11 cellular contexts compared by ENCODE assay signal in genomic region chr2:231720971-231721640, GRCh38. TPM values are rescaled to one million over a fixed set of nuclear protein-coding genes. Genes with fewer than 3 reads are reported as not detected.
DNase-seq lines count a peak whose midpoint lies in the region; ATAC-seq, FAIRE-seq and TF ChIP-seq lines count a peak whose summit lies in the region.
"Had no signal": no experiment of that assay in that cellular context is flagged by ENCODE, and none has a peak within 500 bp of the region (broad histone marks: within the 10 kb centered on the region; RNA-seq: fewer than 3 reads in every experiment).

No MANE protein-coding gene starts in this region.

- H3K4me1 ChIP-seq in OCI-LY1 (ENCODE audit: insufficient read depth, low read length, severe bottlenecking) (peaks cover 25% of the 10 kb centered on the region), kidney (ENCODE audit: control insufficient read depth in 1 of 2, insufficient read depth in 1 of 2, low read depth in 1 of 2, low read length in 2 of 2) (no peaks in the 10 kb centered on the region), ovary (ENCODE audit: insufficient read depth) (no peaks in the 10 kb centered on the region)

- H3K4me3 ChIP-seq in OCI-LY1 (ENCODE audit: low read depth, low read length, poor library complexity, severe bottlenecking) = no peak overlapping the region
- H3K4me3 ChIP-seq in kidney (ENCODE audit: low read length in 2 of 2) = no peak overlapping the region
- no peak overlapping the region for H3K4me3 ChIP-seq in ovary

- H3K36me3 ChIP-seq in OCI-LY1 (ENCODE audit: insufficient read depth, low read length) (no peaks in the 10 kb centered on the region), kidney (ENCODE audit: control insufficient read depth in 1 of 2, insufficient read depth in 2 of 2, low read length in 2 of 2) (no peaks in the 10 kb centered on the region), ovary (no peaks in the 10 kb centered on the region)
- H3K36me3 ChIP-seq: WERI-Rb-1 had no signal

- TF ChIP-seq CTCF in GM10248 (IDR thresholded peaks at IDR 0.05; ENCODE audit: control extremely low read depth, extremely low read depth, low read depth, missing control alignments) = peak; percentile 1
- TF ChIP-seq CTCF in OCI-LY1 (IDR thresholded peaks at IDR 0.05; ENCODE audit: low read length) = peak; percentile 20; the same call in 1 of the 2 replicates
- no peak for TF ChIP-seq CTCF in kidney (IDR thresholded peaks at IDR 0.05; ENCODE audit: borderline replicate concordance, extremely low read depth, insufficient read depth)
- TF ChIP-seq CTCF in ovary (IDR thresholded peaks at IDR 0.05) = no peak

- H4K20me1 ChIP-seq in OCI-LY1 (ENCODE audit: insufficient read depth, low read length) = no peaks in the 10 kb centered on the region

- no peak for FAIRE-seq in kidney (lab: Jason Lieb, UNC)

- no peaks in the 10 kb centered on the region for H3K9me2 ChIP-seq in OCI-LY1 (ENCODE audit: low read depth, low read length)

- POLR2A ChIA-PET in GM10248 (lab: Yijun Ruan, JAX) = interaction anchor here (0.9 to 1.3 kb wide), 4 partner anchors 11 to 107 kb away, joined by 4 to 6 read pairs (median 4); partner anchors contain the start of gene PTMA

- no peak for TF ChIP-seq POLR2A in ovary (IDR thresholded peaks at IDR 0.05)

- ATAC-seq in GM19324 (IDR thresholded peaks at IDR 0.05; ENCODE audit: low FRiP score, unreplicated experiment) (peak; percentile 69), HG02973 (IDR thresholded peaks at IDR 0.05; ENCODE audit: unreplicated experiment) (peak; percentile 48)

- H3K27ac ChIP-seq in OCI-LY1 (ENCODE audit: low read depth, low read length, poor library complexity, severe bottlenecking) (peak overlapping the region; percentile 40), kidney (ENCODE audit: low read depth in 2 of 2, low read length in 2 of 2) (no peak overlapping the region), ovary (no peak overlapping the region)
- H3K27ac ChIP-seq: WERI-Rb-1 had no signal

- no peaks in the 10 kb centered on the region for H3F3A ChIP-seq in OCI-LY1 (ENCODE audit: insufficient read depth, low read length)

- CTCF ChIA-PET in GM10248 (lab: Yijun Ruan, JAX) = interaction anchor here (0.8 to 12.1 kb wide), 10 partner anchors 10 to 159 kb away, joined by 3 to 531 read pairs (median 5); no protein-coding TSS in a partner anchor

- no peak overlapping the region for H2AFZ ChIP-seq in OCI-LY1 (ENCODE audit: low read length)

- H3K27me3 ChIP-seq in OCI-LY1 (ENCODE audit: insufficient read depth, low read length) = no peaks in the 10 kb centered on the region
- no peaks in the 10 kb centered on the region for H3K27me3 ChIP-seq in ovary

- no peaks in the 10 kb centered on the region for H3K79me2 ChIP-seq in OCI-LY1 (ENCODE audit: insufficient read depth, low read length)

- intact Hi-C loops in head of caudate nucleus (cut with DNase I) (no loop called here), kidney (cut with DNase I) (no loop called here), ovary (cut with DNase I) (no loop called here)

- H3K9me3 ChIP-seq in OCI-LY1 (ENCODE audit: low read length) (no peaks in the 10 kb centered on the region), kidney (ENCODE audit: control insufficient read depth in 1 of 2, low read length in 2 of 2) (no peaks in the 10 kb centered on the region), ovary (no peaks in the 10 kb centered on the region)

- WGBS in ovary, 3 donors = 89 to 92% (median 90%) methylated on average over 5 of the region's 5 CpGs

- TF ChIP-seq EP300 in ovary (IDR thresholded peaks at IDR 0.05) = no peak

- no peak overlapping the region for H3K4me2 ChIP-seq in OCI-LY1 (ENCODE audit: low read length)

- H3K9ac ChIP-seq in OCI-LY1 (ENCODE audit: low read length) (no peak overlapping the region), kidney (ENCODE audit: low read length in 2 of 2) (no peak overlapping the region)

- DNase-seq in GM10248 (ENCODE audit: extremely low spot score) (peak; percentile 74), head of caudate nucleus (no peak), activated gamma-delta T cell (lab: John Stamatoyannopoulos, UW) (no peak), kidney (no peak), ovary (no peak)
- DNase-seq: anterior cingulate cortex; CD4-positive, alpha-beta memory T cell; WERI-Rb-1 had no signal

RNA-seq across cellular contexts. Expression of gene PTMA, which starts 12.8 kb away (rescaled TPM):
- total RNA-seq in kidney (1,173 TPM), ovary (1,000 to 10,000 TPM in 2 of 7 donors, 100 to 1,000 TPM in 5; 755 to 1,301 (median 902) TPM)
- polyA plus RNA-seq in kidney (ENCODE audit: insufficient read depth, low read depth, low replicate concordance) (825 TPM), ovary (1,000 to 10,000 TPM; 1,827 to 1,991 TPM)

RNA-seq across cellular contexts. Expression of gene PDE6D, which starts 60.0 kb away (rescaled TPM):
- total RNA-seq in kidney (21.7 TPM), ovary (10 to 100 TPM; 13.7 to 22.9 (median 16.9) TPM)
- polyA plus RNA-seq in kidney (ENCODE audit: insufficient read depth, low read depth, low replicate concordance) (28.2 TPM), ovary (10 to 100 TPM; 21.6 to 32.9 TPM)

Comparison
In these comparisons a context has a peak if more than half of its experiments do, and no peak if none do; other contexts are left out.
1. CTCF ChIP-seq: peak in GM10248 (single experiment) and OCI-LY1 (single experiment); none in kidney (single experiment) and ovary (0 of 3).